23 cellular contexts compared by ENCODE assay signal in genomic region chr1:182133181-182133580, GRCh38.
"Had no signal": no experiment of that assay in that cellular context is flagged by ENCODE, and none has a peak within 500 bp of the region (broad histone marks: within the 10 kb centered on the region; RNA-seq: fewer than 3 reads in every experiment).

No MANE protein-coding gene starts in this region.

- H3K9me3 ChIP-seq: colonic mucosa, gastrocnemius medialis had no signal

- H3K27me3 ChIP-seq: colonic mucosa, dorsolateral prefrontal cortex, esophagus muscularis mucosa, esophagus squamous epithelium, foreskin keratinocyte, gastrocnemius medialis, gastroesophageal sphincter, heart left ventricle had no signal

- H3K36me3 ChIP-seq: colonic mucosa, esophagus muscularis mucosa, esophagus squamous epithelium, gastrocnemius medialis, gastroesophageal sphincter, heart left ventricle, heart right ventricle had no signal

- H3K4me3 ChIP-seq: colonic mucosa, coronary artery, dorsolateral prefrontal cortex, esophagus muscularis mucosa, esophagus squamous epithelium, gastrocnemius medialis, gastroesophageal sphincter, heart left ventricle, heart right ventricle had no signal

- DNase-seq: colonic mucosa; cortex of kidney; dermis blood vessel endothelial cell; dorsolateral prefrontal cortex; effector CD4-positive, alpha-beta T cell; effector CD8-positive, alpha-beta T cell; effector memory CD4-positive, alpha-beta T cell; effector memory CD8-positive, alpha-beta T cell; endodermal cell; erythroblast; esophagus squamous epithelium; foreskin fibroblast; foreskin keratinocyte; foreskin melanocyte; gastrocnemius medialis; glutamatergic neuron; head of caudate nucleus; heart left ventricle; heart right ventricle had no signal

- H3K27ac ChIP-seq: colonic mucosa, coronary artery, dorsolateral prefrontal cortex, epithelial cell of prostate, esophagus muscularis mucosa, esophagus squamous epithelium, foreskin keratinocyte, gastrocnemius medialis, gastroesophageal sphincter, heart left ventricle, heart right ventricle had no signal

- H3K4me1 ChIP-seq: colonic mucosa, esophagus muscularis mucosa, gastrocnemius medialis, gastroesophageal sphincter had no signal
